In genomic region chr2:127014630-127015029, GRCh38 we compare ENCODE assay signal across 12 cellular contexts.
DNase-seq lines count a peak whose midpoint lies in the region; TF ChIP-seq lines count a peak whose summit lies in the region.
"Had no signal": no experiment of that assay in that cellular context is flagged by ENCODE, and none has a peak within 500 bp of the region (broad histone marks: within the 10 kb centered on the region; RNA-seq: fewer than 3 reads in every experiment).

No MANE protein-coding gene starts in this region.

- TF ChIP-seq EP300 in stomach (IDR thresholded peaks at IDR 0.05) = no peak

- no peaks in the 10 kb centered on the region for H4K20me1 ChIP-seq in fibroblast of lung (ENCODE audit: control insufficient read depth, extremely low read depth, insufficient read depth, low read length)

- H3K36me3 ChIP-seq in breast epithelium (no peaks in the 10 kb centered on the region), fibroblast of lung (ENCODE audit: control insufficient read depth, insufficient read depth, low read length) (no peaks in the 10 kb centered on the region), stomach (no peaks in the 10 kb centered on the region)
- H3K36me3 ChIP-seq: heart left ventricle, upper lobe of right lung had no signal

- no peak overlapping the region for H2AFZ ChIP-seq in fibroblast of lung (ENCODE audit: low read length)

- H3K27ac ChIP-seq in breast epithelium = no peak overlapping the region
- H3K27ac ChIP-seq in fibroblast of lung (ENCODE audit: insufficient read depth, low read length) = peak overlapping the region; percentile 81
- no peak overlapping the region for H3K27ac ChIP-seq in stomach
- H3K27ac ChIP-seq: heart left ventricle, upper lobe of right lung had no signal

- H3K9me3 ChIP-seq in breast epithelium (peaks cover 0 to 7% of the 10 kb centered on the region in 2 donors), fibroblast of lung (ENCODE audit: control insufficient read depth, insufficient read depth, low read depth, low read length) (no peaks in the 10 kb centered on the region), stomach (no peaks in the 10 kb centered on the region)
- H3K9me3 ChIP-seq: heart left ventricle, upper lobe of right lung had no signal

- H3K4me3 ChIP-seq in breast epithelium (no peak overlapping the region), fibroblast of lung (replicated peaks in 1 of 4; ENCODE audit: control extremely low read depth in 1 of 4, insufficient read depth in 1 of 4, low read depth in 3 of 4, low read length in 4 of 4) (no peak overlapping the region), stomach (no peak overlapping the region)
- H3K4me3 ChIP-seq: heart left ventricle, upper lobe of right lung had no signal

- intact Hi-C loops in MCF 10A (cut with micrococcal nuclease) (no loop called here), breast epithelium (cut with DNase I; ENCODE audit: low total_unique reads) (no loop called here), stomach (cut with DNase I; ENCODE audit: low total_unique reads) (no loop called here)

- 49 to 68% (median 60%) methylated on average over 4 of the region's 4 CpGs for WGBS in stomach, 5 donors

- H3K79me2 ChIP-seq in fibroblast of lung (ENCODE audit: control insufficient read depth, insufficient read depth, low read length) = no peaks in the 10 kb centered on the region

- TF ChIP-seq POLR2A in breast epithelium (IDR thresholded peaks at IDR 0.05) (no peak), stomach (IDR thresholded peaks at IDR 0.05) (no peak)

- H3K27me3 ChIP-seq in breast epithelium = peaks cover 0 to 3% of the 10 kb centered on the region in 2 donors
- H3K27me3 ChIP-seq in fibroblast of lung (ENCODE audit: control insufficient read depth, insufficient read depth, low read length) = no peaks in the 10 kb centered on the region
- H3K27me3 ChIP-seq in stomach = peaks cover 0 to 30% (median 0%) of the 10 kb centered on the region in 3 donors

- TF ChIP-seq CTCF in MCF 10A (IDR thresholded peaks at IDR 0.05; ENCODE audit: unreplicated experiment) (no peak), breast epithelium (IDR thresholded peaks at IDR 0.05) (no peak), fibroblast of lung (conservative IDR thresholded peaks at IDR 0.05 in 1 of 2, IDR thresholded peaks at IDR 0.05 in 1 of 2; ENCODE audit: low read depth in 1 of 2, low read length in 2 of 2) (no peak), stomach (IDR thresholded peaks at IDR 0.05) (no peak)

- H3K27me3 Mint-ChIP-seq in MCF 10A (ENCODE audit: insufficient read depth, unreplicated experiment) = no peaks in the 10 kb centered on the region
- H3K27me3 Mint-ChIP-seq in activated CD4-positive, alpha-beta memory T cell treated with anti-CD3 and anti-CD28 coated beads, Interleukin-2, amount 10 ng/mL, durations not matched to agents 7 days and 5 days = peaks cover 46% of the 10 kb centered on the region

- peak overlapping the region; percentile 79 for H3K27ac Mint-ChIP-seq in MCF 10A (ENCODE audit: low read depth, unreplicated experiment)
- no peak overlapping the region for H3K27ac Mint-ChIP-seq in activated CD4-positive, alpha-beta memory T cell treated with anti-CD3 and anti-CD28 coated beads, Interleukin-2, amount 10 ng/mL, durations not matched to agents 7 days and 5 days
- H3K27ac Mint-ChIP-seq: T-helper 2 cell treated with Interferon-gamma antibody and Interleukin-4, amounts not matched to agents 5 μg/mL and 100 μg/mL, for 36 hours had no signal

- DNase-seq in MCF 10A (ENCODE audit: unreplicated experiment) (peak; percentile 92), breast epithelium (ENCODE audit: low spot score in 2 of 2) (no peak), SIG-M5 treated with dmso at 0.1 percent for 504 hours (lab: John Stamatoyannopoulos, UW; ENCODE audit: unreplicated experiment) (peak; percentile 92), fibroblast of lung (ENCODE audit: low read depth in 2 of 2) (peak; percentile 86 to 98), stomach (no peak)
- DNase-seq in activated CD4-positive, CD25-positive, alpha-beta regulatory T cell (lab: John Stamatoyannopoulos, UW) = no peak
- DNase-seq in activated CD4-positive, alpha-beta memory T cell treated with anti-CD3 and anti-CD28 coated beads, Interleukin-2, amount 10 ng/mL, durations not matched to agents 7 days and 5 days = no peak
- no peak for DNase-seq in stimulated activated CD4-positive, alpha-beta T cell treated with anti-CD3 and anti-CD28 coated beads, Interleukin-2, amount 100 ng/mL, for 48 hours
- DNase-seq: heart left ventricle, retina, upper lobe of right lung had no signal

- H3K4me3 Mint-ChIP-seq in MCF 10A (ENCODE audit: unreplicated experiment) = no peak overlapping the region
- no peak overlapping the region for H3K4me3 Mint-ChIP-seq in activated CD4-positive, alpha-beta memory T cell treated with anti-CD3 and anti-CD28 coated beads, Interleukin-2, amount 10 ng/mL, durations not matched to agents 7 days and 5 days
- H3K4me3 Mint-ChIP-seq: T-helper 2 cell treated with Interferon-gamma antibody and Interleukin-4, amounts not matched to agents 5 μg/mL and 100 μg/mL, for 36 hours had no signal

- no peaks in the 10 kb centered on the region for H3K4me1 ChIP-seq in breast epithelium
- H3K4me1 ChIP-seq in fibroblast of lung (ENCODE audit: control insufficient read depth, extremely low read depth, insufficient read depth, low read length) = peaks cover 17% of the 10 kb centered on the region
- H3K4me1 ChIP-seq in stomach = peaks cover 0 to 14% (median 0%) of the 10 kb centered on the region in 4 donors
- H3K4me1 ChIP-seq: heart left ventricle, upper lobe of right lung had no signal

- CTCF ChIA-PET in MCF 10A (lab: Yijun Ruan, JAX) = no interaction called here
- CTCF ChIA-PET in activated CD4-positive, alpha-beta memory T cell treated with anti-CD3 and anti-CD28 coated beads, Interleukin-2, amount 10 ng/mL, durations not matched to agents 7 days and 5 days (lab: Charles Lee) = interaction anchor here (1.3 kb wide), 1 partner anchor 43 kb away, joined by 5 read pairs; no protein-coding TSS in a partner anchor

- POLR2A ChIA-PET in MCF 10A (lab: Yijun Ruan, JAX) = interaction anchor here (0.6 kb wide), 1 partner anchor 560 kb away, joined by 5 read pairs; no protein-coding TSS in a partner anchor
- POLR2A ChIA-PET in activated CD4-positive, alpha-beta memory T cell treated with anti-CD3 and anti-CD28 coated beads, Interleukin-2, amount 10 ng/mL, durations not matched to agents 7 days and 5 days (lab: Charles Lee) = interaction anchor here (1.3 kb wide), 1 partner anchor 10 kb away, joined by 3 read pairs; no protein-coding TSS in a partner anchor

- H3K4me2 ChIP-seq in fibroblast of lung (ENCODE audit: extremely low read depth, insufficient read depth, low read length) = peak overlapping the region; percentile 8

- no peaks in the 10 kb centered on the region for H3K9me3 Mint-ChIP-seq in MCF 10A (ENCODE audit: unreplicated experiment)
- H3K9me3 Mint-ChIP-seq in activated CD4-positive, alpha-beta memory T cell treated with anti-CD3 and anti-CD28 coated beads, Interleukin-2, amount 10 ng/mL, durations not matched to agents 7 days and 5 days = no peaks in the 10 kb centered on the region
- H3K9me3 Mint-ChIP-seq: T-helper 2 cell treated with Interferon-gamma antibody and Interleukin-4, amounts not matched to agents 5 μg/mL and 100 μg/mL, for 36 hours had no signal

- BruUV-seq in MCF 10A (replicated peaks; lab: Mats Ljungman, UMichigan) = no TSS peak

- H3K9ac ChIP-seq in fibroblast of lung (ENCODE audit: insufficient read depth, low read length) = peak overlapping the region; percentile 37

- no peaks in the 10 kb centered on the region for H3K36me3 Mint-ChIP-seq in MCF 10A (ENCODE audit: insufficient read depth, unreplicated experiment)
- H3K36me3 Mint-ChIP-seq in activated CD4-positive, alpha-beta memory T cell treated with anti-CD3 and anti-CD28 coated beads, Interleukin-2, amount 10 ng/mL, durations not matched to agents 7 days and 5 days (ENCODE audit: low read depth) = no peaks in the 10 kb centered on the region

- H3K4me1 Mint-ChIP-seq in MCF 10A (ENCODE audit: insufficient read depth, unreplicated experiment) = peaks cover 22% of the 10 kb centered on the region
- H3K4me1 Mint-ChIP-seq in activated CD4-positive, alpha-beta memory T cell treated with anti-CD3 and anti-CD28 coated beads, Interleukin-2, amount 10 ng/mL, durations not matched to agents 7 days and 5 days = no peaks in the 10 kb centered on the region

Comparison
In these comparisons a context has a peak if more than half of its experiments do, and no peak if none do; other contexts are left out.
1. DNase-seq: peak in MCF 10A (single experiment), SIG-M5 treated with dmso at 0.1 percent for 504 hours (single experiment) and fibroblast of lung (2 of 2); none in breast epithelium (0 of 2), activated CD4-positive, CD25-positive, alpha-beta regulatory T cell (0 of 4), activated CD4-positive, alpha-beta memory T cell treated with anti-CD3 and anti-CD28 coated beads, Interleukin-2, amount 10 ng/mL, durations not matched to agents 7 days and 5 days (single experiment), stimulated activated CD4-positive, alpha-beta T cell treated with anti-CD3 and anti-CD28 coated beads, Interleukin-2, amount 100 ng/mL, for 48 hours (0 of 2) and stomach (single experiment).